21 cellular contexts compared by ENCODE assay signal in the genomic region with DNA sequence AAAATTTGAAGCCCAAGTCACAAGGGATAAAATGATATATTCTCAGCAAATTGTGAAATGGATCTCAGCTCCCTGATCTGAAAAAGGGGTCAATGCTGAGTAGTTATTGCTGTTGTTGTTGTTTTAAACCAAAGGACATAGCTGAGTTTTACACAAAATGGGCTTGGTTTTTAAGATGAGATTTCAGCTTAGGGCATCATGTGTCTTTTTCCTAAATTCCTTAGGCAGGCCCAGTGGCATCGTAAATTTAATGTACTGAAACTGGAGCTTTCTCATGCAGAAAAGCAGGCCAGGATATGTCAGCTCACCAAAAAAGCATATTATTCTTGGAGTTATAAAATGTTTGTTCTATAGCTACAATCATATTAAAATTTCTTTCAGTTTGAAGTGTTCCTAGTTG.
"Had no signal": no experiment of that assay in that cellular context is flagged by ENCODE, and none has a peak within 500 bp of the region (broad histone marks: within the 10 kb centered on the region; RNA-seq: fewer than 3 reads in every experiment).

No MANE protein-coding gene starts in this region.

- H3K4me3 ChIP-seq: colonic mucosa, esophagus squamous epithelium, lung, mucosa of descending colon, pancreas, right lobe of liver, thoracic aorta, tibial nerve, upper lobe of right lung, uterus had no signal

- H3K9me3 ChIP-seq: colonic mucosa, esophagus squamous epithelium, mucosa of descending colon, pancreas, right lobe of liver, thoracic aorta, tibial nerve, upper lobe of right lung, uterus had no signal

- H3K4me1 ChIP-seq: colonic mucosa, esophagus squamous epithelium, right lobe of liver, uterus had no signal

- H3K27ac ChIP-seq: colonic mucosa, esophagus squamous epithelium, pancreas, right lobe of liver, thoracic aorta, tibial nerve, upper lobe of right lung, uterus had no signal

- DNase-seq: central memory CD4-positive, alpha-beta T cell; colonic mucosa; dermis blood vessel endothelial cell; effector memory CD8-positive, alpha-beta T cell; erythroblast; esophagus squamous epithelium; foreskin melanocyte; mucosa of descending colon; naive thymus-derived CD4-positive, alpha-beta T cell; nephron progenitor cell; nucleus accumbens; pancreas; right lobe of liver; stimulated activated CD4-positive, alpha-beta T cell treated with anti-CD3 and anti-CD28 coated beads, Interleukin-4, amount 100 ng/mL, for 4 hours; stimulated activated naive B cell treated with anti-CD40 and anti-IgM and Interleukin-4, amounts not matched to agents 10 μg/mL and 1 μg/mL and 100 μg/mL, for 72 hours; upper lobe of right lung; uterus had no signal

- H3K27me3 ChIP-seq: colonic mucosa, esophagus squamous epithelium, pancreas, right lobe of liver, tibial nerve, upper lobe of right lung, uterus had no signal

- H3K36me3 ChIP-seq: colonic mucosa, esophagus squamous epithelium, pancreas, right lobe of liver, thoracic aorta, tibial nerve, upper lobe of right lung, uterus had no signal

- ATAC-seq: effector memory CD8-positive, alpha-beta T cell; left lobe of liver; mucosa of descending colon; naive thymus-derived CD4-positive, alpha-beta T cell; pancreas; right lobe of liver; stimulated activated naive B cell treated with anti-CD40 and anti-IgM and Interleukin-4, amounts not matched to agents 10 μg/mL and 1 μg/mL and 100 μg/mL, for 72 hours; upper lobe of right lung had no signal
